Comparison of ENCODE assay signal across 26 cellular contexts in genomic region chr7:2420216-2420933, GRCh38. TPM values are rescaled to one million over a fixed set of nuclear protein-coding genes. Genes with fewer than 3 reads are reported as not detected.
"Had no signal": no experiment of that assay in that cellular context is flagged by ENCODE, and none has a peak within 500 bp of the region (broad histone marks: within the 10 kb centered on the region; RNA-seq: fewer than 3 reads in every experiment).

No MANE protein-coding gene starts in this region.

- H3K9me3 Mint-ChIP-seq: activated T-helper 1 cell treated with anti-CD3 and anti-CD28 coated beads, Interleukin-12 subunit alpha, Interleukin-12 subunit beta, Interleukin-2, Interleukin-4 antibody, amounts not matched to agents 30 ng/mL and 10 ng/mL and 1 ng/mL, durations not matched to agents 14 hours and 24 hours and 36 hours; nephron; T-helper 2 cell treated with Interferon-gamma antibody and Interleukin-4, amounts not matched to agents 5 μg/mL and 100 μg/mL, for 36 hours had no signal

- FAIRE-seq: endometrium, pancreas had no signal

- H3K27ac ChIP-seq: heart left ventricle, pancreas, psoas muscle, right atrium auricular region, stomach, suprapubic skin, tibial nerve, uterus, VCaP had no signal

- H3K27ac Mint-ChIP-seq: activated naive CD8-positive, alpha-beta T cell; activated T-helper 1 cell treated with anti-CD3 and anti-CD28 coated beads, Interleukin-12 subunit alpha, Interleukin-12 subunit beta, Interleukin-2, Interleukin-4 antibody, amounts not matched to agents 30 ng/mL and 10 ng/mL and 1 ng/mL, durations not matched to agents 14 hours and 24 hours and 36 hours; nephron; T-helper 2 cell treated with Interferon-gamma antibody and Interleukin-4, amounts not matched to agents 5 μg/mL and 100 μg/mL, for 36 hours had no signal

- H3K27me3 Mint-ChIP-seq: activated naive CD8-positive, alpha-beta T cell had no signal

- ATAC-seq: heart left ventricle, left cardiac atrium, pancreas, psoas muscle, SK-N-SH treated with all-trans-retinoic acid at 6 μM for 48 hours had no signal

- DNase-seq: activated CD4-positive, alpha-beta T cell treated with anti-CD3 and anti-CD28 coated beads for 1 hour; activated CD8-positive, alpha-beta memory T cell treated with anti-CD3 and anti-CD28 coated beads, Interleukin-2, amount 50 U/mL, for 48 hours; activated gamma-delta T cell treated with Interleukin-2 at 50 U/mL for 16 hours; heart left ventricle; islet precursor cell; left cardiac atrium; midbrain; pancreas; psoas muscle; stimulated activated CD4-positive, alpha-beta T cell treated with anti-CD3 and anti-CD28 coated beads, Interleukin-4, amount 100 ng/mL, for 24 hours; stomach; uterus had no signal

- H3K4me3 Mint-ChIP-seq: activated naive CD8-positive, alpha-beta T cell; activated T-helper 1 cell treated with anti-CD3 and anti-CD28 coated beads, Interleukin-12 subunit alpha, Interleukin-12 subunit beta, Interleukin-2, Interleukin-4 antibody, amounts not matched to agents 30 ng/mL and 10 ng/mL and 1 ng/mL, durations not matched to agents 14 hours and 24 hours and 36 hours; nephron; T-helper 2 cell treated with Interferon-gamma antibody and Interleukin-4, amounts not matched to agents 5 μg/mL and 100 μg/mL, for 36 hours had no signal

RNA-seq across cellular contexts. Expression of gene GRIFIN, which starts 55.8 kb away (rescaled TPM):
- total RNA-seq: activated T-helper 1 cell treated with anti-CD3 and anti-CD28 coated beads, Interleukin-12 subunit alpha, Interleukin-12 subunit beta, Interleukin-2, Interleukin-4 antibody, amounts not matched to agents 30 ng/mL and 10 ng/mL and 1 ng/mL, durations not matched to agents 14 hours and 24 hours and 36 hours; chondrocyte; epithelial cell of proximal tubule; fibroblast of villous mesenchyme; heart left ventricle; left cardiac atrium; liver; pancreas; psoas muscle; right atrium auricular region; stomach; suprapubic skin; tibial nerve; uterus had no signal
